Comparison of ENCODE assay signal across 7 cellular contexts in genomic region chr2:181430406-181431199, GRCh38. TPM values are rescaled to one million over a fixed set of nuclear protein-coding genes. Genes with fewer than 3 reads are reported as not detected.
DNase-seq lines count a peak whose midpoint lies in the region; ATAC-seq and TF ChIP-seq lines count a peak whose summit lies in the region.

No MANE protein-coding gene starts in this region.

- peak; percentile 62 for TF ChIP-seq CTCF in GM12873 (IDR thresholded peaks at IDR 0.05; ENCODE audit: insufficient read depth, low read depth, low read length, missing control alignments)

- peak overlapping the region; percentile 89 for H3K27ac ChIP-seq in KOPT-K1 (ENCODE audit: low read depth, low read length, poor library complexity, severe bottlenecking)

- peak overlapping the region; percentile 32 for H3K27ac Mint-ChIP-seq in activated naive CD8-positive, alpha-beta T cell treated with anti-CD3 and anti-CD28 coated beads for 36 hours
- H3K27ac Mint-ChIP-seq in natural killer cell treated with Interleukin-12 subunit alpha and Interleukin-12 subunit beta and Interleukin-15 and Interleukin-18, amount 100 ng/mL, for 72 hours, result peak overlapping the region; percentile 8 to 38

- H3K9me3 ChIP-seq in KOPT-K1 (ENCODE audit: insufficient read depth, low read length, poor library complexity, severe bottlenecking), result peaks cover 39% of the 10 kb centered on the region

- DNase-seq in activated naive CD8-positive, alpha-beta T cell treated with anti-CD3 and anti-CD28 coated beads for 36 hours, result no peak
- DNase-seq in natural killer cell treated with Interleukin-12 subunit alpha and Interleukin-12 subunit beta and Interleukin-15 and Interleukin-18, amount 100 ng/mL, for 72 hours (ENCODE audit: low spot score), result no peak
- DNase-seq in SK-N-DZ (ENCODE audit: low spot score) (no peak), GM19238 (ENCODE audit: insufficient read length, low spot score) (no peak)

- peak; percentile 65 for ATAC-seq in natural killer cell treated with Interleukin-12 subunit alpha and Interleukin-12 subunit beta and Interleukin-15 and Interleukin-18, amount 100 ng/mL, for 72 hours
- ATAC-seq in HG02973 (IDR thresholded peaks at IDR 0.05; ENCODE audit: unreplicated experiment), result no peak

- H3K27me3 Mint-ChIP-seq in activated naive CD8-positive, alpha-beta T cell treated with anti-CD3 and anti-CD28 coated beads for 36 hours, result no peaks in the 10 kb centered on the region
- H3K27me3 Mint-ChIP-seq in natural killer cell treated with Interleukin-12 subunit alpha and Interleukin-12 subunit beta and Interleukin-15 and Interleukin-18, amount 100 ng/mL, for 72 hours, result no peaks in the 10 kb centered on the region

- peaks cover 12% of the 10 kb centered on the region for H3K9me3 Mint-ChIP-seq in activated naive CD8-positive, alpha-beta T cell treated with anti-CD3 and anti-CD28 coated beads for 36 hours
- peaks cover 4% of the 10 kb centered on the region for H3K9me3 Mint-ChIP-seq in natural killer cell treated with Interleukin-12 subunit alpha and Interleukin-12 subunit beta and Interleukin-15 and Interleukin-18, amount 100 ng/mL, for 72 hours

- peaks cover 10% of the 10 kb centered on the region; the same call in 1 of the 2 replicates for H3K36me3 ChIP-seq in KOPT-K1 (ENCODE audit: insufficient read depth, low read length)

- peaks cover 25% of the 10 kb centered on the region for H3K4me1 Mint-ChIP-seq in activated naive CD8-positive, alpha-beta T cell treated with anti-CD3 and anti-CD28 coated beads for 36 hours
- H3K4me1 Mint-ChIP-seq in natural killer cell treated with Interleukin-12 subunit alpha and Interleukin-12 subunit beta and Interleukin-15 and Interleukin-18, amount 100 ng/mL, for 72 hours (ENCODE audit: low read depth in 2 of 2), result peaks cover 19 to 21% of the 10 kb centered on the region in 2 donors

- H3K4me3 Mint-ChIP-seq in activated naive CD8-positive, alpha-beta T cell treated with anti-CD3 and anti-CD28 coated beads for 36 hours, result no peak overlapping the region
- no peak overlapping the region for H3K4me3 Mint-ChIP-seq in natural killer cell treated with Interleukin-12 subunit alpha and Interleukin-12 subunit beta and Interleukin-15 and Interleukin-18, amount 100 ng/mL, for 72 hours

- peaks cover 3% of the 10 kb centered on the region for H3K36me3 Mint-ChIP-seq in activated naive CD8-positive, alpha-beta T cell treated with anti-CD3 and anti-CD28 coated beads for 36 hours
- H3K36me3 Mint-ChIP-seq in natural killer cell treated with Interleukin-12 subunit alpha and Interleukin-12 subunit beta and Interleukin-15 and Interleukin-18, amount 100 ng/mL, for 72 hours, result no peaks in the 10 kb centered on the region

RNA-seq across cellular contexts. Expression of gene ITGA4, which starts 26.6 kb away (rescaled TPM):
- total RNA-seq in activated naive CD8-positive, alpha-beta T cell treated with anti-CD3 and anti-CD28 coated beads for 36 hours, result 10 to 100 TPM; 71.9 to 74.8 TPM
- total RNA-seq in natural killer cell treated with Interleukin-12 subunit alpha and Interleukin-12 subunit beta and Interleukin-15 and Interleukin-18, amount 100 ng/mL, for 72 hours, result 100 to 1,000 TPM in 1 of 2 donors, 10 to 100 TPM in 1; 52.1 to 147 TPM
- 4.0 and 8.1 TPM in 2 replicates for polyA plus RNA-seq in SK-N-DZ (2014; cell fraction: cytosol; rRNA removed)
- polyA plus RNA-seq in SK-N-DZ (2014; cell fraction: nucleus; rRNA removed), result 9.9 and 10.9 TPM in 2 replicates
